In the genomic region with DNA sequence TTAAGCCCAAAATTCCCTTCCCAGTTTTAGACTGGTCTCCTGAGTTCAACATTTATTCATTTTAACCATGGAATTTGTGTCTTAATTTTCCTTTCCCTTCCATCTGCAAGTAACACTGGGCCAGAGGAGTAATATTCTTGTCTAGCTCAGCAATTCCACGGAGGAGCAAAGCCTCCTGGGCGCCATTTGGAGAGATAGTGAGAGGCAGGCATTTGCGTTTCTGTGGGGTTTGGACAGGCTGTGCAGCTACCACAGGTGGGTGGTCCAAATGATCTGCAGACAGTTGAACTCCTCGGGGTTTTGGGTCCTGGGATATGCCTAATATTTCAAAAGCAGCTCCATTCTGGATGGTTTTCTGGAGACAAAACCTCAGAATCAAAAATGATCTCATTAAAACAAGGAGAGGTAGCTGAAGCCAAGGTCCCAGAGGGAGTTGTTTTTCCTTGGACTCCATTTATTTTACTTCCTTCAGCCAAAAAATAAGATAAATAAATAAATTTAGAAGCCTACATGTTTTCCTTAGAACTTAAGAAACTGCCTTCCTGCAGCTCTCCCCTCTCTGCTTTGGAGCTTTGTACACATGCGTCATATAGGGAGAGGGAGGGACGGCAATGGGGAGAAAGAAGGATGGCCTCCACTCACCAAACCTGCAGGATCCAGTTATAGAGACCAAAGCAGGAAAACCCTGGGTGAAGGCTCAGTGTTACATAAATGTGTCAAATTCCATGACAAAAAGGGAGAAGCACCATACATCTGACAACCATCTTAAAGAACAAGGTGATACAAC, we compare ENCODE assay signal across 16 cellular contexts.
"Had no signal": no experiment of that assay in that cellular context is flagged by ENCODE, and none has a peak within 500 bp of the region (broad histone marks: within the 10 kb centered on the region; RNA-seq: fewer than 3 reads in every experiment).

No MANE protein-coding gene starts in this region.

- DNase-seq: colonic mucosa; effector CD4-positive, alpha-beta T cell; foreskin melanocyte; head of caudate nucleus; hypothalamus; islet precursor cell; left lung; mesendoderm; naive B cell; nephron progenitor cell; posterior cingulate gyrus; stimulated activated CD4-positive, alpha-beta T cell treated with anti-CD3 and anti-CD28 coated beads, Interleukin-4, amount 100 ng/mL, for 1 hour; stimulated activated CD8-positive, alpha-beta memory T cell treated with anti-CD3 and anti-CD28 coated beads, Interleukin-4, amount 100 ng/mL, for 48 hours; stimulated activated naive CD8-positive, alpha-beta T cell treated with anti-CD3 and anti-CD28 coated beads, Interleukin-15, Interleukin-2, amounts not matched to agents 100 U/mL and 50 U/mL, for 24 hours; upper lobe of right lung had no signal

- ATAC-seq: left lung; stimulated activated effector memory CD8-positive, alpha-beta T cell treated with anti-CD3 and anti-CD28 coated beads, Interleukin-12 subunit alpha, Interleukin-12 subunit beta, amount 100 ng/mL, for 72 hours; stimulated activated naive CD8-positive, alpha-beta T cell treated with anti-CD3 and anti-CD28 coated beads, Interleukin-15, Interleukin-2, amounts not matched to agents 100 U/mL and 50 U/mL, for 24 hours; upper lobe of right lung had no signal
